Comparison of ENCODE assay signal across 1 cellular context in the genomic region with DNA sequence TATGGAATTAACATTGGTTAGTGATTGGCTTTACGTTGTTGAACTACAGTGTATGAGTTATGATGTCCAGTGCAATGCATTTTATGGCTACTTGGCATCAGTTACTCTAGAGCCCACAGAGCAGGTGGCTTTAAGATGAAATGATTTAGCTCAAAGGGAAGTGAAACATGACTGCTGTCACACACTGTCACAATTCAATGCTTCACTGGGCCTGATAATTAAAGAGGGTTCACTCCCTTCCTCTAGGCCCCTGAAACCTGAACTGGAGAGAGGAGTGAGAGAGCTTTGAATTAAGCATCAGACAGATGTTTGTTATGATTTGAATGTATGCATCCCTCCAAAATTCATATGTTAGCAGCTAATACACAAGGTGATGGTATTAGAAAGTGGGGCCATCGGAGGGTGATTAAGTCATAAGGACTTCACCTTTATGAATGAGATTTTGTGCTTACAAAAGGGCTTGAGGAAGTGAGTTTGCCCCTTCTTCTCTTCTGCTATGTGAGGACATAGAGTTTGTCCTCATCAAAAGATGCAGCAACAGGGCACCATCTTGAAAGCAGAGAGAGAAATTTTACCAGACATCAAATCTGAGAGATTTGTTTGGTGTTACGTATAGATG.
TF ChIP-seq lines count a peak whose summit lies in the region.

No MANE protein-coding gene starts in this region.

TF ChIP-seq in GM12878, 131 proteins besides CTCF, POLR2A, EP300 and RAD21 (continued from another document and continues in another):
- TF ChIP-seq, protein P1, sequence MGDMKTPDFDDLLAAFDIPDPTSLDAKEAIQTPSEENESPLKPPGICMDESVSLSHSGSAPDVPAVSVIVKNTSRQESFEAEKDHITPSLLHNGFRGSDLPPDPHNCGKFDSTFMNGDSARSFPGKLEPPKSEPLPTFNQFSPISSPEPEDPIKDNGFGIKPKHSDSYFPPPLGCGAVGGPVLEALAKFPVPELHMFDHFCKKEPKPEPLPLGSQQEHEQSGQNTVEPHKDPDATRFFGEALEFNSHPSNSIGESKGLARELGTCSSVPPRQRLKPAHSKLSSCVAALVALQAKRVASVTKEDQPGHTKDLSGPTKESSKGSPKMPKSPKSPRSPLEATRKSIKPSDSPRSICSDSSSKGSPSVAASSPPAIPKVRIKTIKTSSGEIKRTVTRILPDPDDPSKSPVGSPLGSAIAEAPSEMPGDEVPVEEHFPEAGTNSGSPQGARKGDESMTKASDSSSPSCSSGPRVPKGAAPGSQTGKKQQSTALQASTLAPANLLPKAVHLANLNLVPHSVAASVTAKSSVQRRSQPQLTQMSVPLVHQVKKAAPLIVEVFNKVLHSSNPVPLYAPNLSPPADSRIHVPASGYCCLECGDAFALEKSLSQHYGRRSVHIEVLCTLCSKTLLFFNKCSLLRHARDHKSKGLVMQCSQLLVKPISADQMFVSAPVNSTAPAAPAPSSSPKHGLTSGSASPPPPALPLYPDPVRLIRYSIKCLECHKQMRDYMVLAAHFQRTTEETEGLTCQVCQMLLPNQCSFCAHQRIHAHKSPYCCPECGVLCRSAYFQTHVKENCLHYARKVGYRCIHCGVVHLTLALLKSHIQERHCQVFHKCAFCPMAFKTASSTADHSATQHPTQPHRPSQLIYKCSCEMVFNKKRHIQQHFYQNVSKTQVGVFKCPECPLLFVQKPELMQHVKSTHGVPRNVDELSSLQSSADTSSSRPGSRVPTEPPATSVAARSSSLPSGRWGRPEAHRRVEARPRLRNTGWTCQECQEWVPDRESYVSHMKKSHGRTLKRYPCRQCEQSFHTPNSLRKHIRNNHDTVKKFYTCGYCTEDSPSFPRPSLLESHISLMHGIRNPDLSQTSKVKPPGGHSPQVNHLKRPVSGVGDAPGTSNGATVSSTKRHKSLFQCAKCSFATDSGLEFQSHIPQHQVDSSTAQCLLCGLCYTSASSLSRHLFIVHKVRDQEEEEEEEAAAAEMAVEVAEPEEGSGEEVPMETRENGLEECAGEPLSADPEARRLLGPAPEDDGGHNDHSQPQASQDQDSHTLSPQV (IDR thresholded peaks at IDR 0.05) = peak; percentile 71; the same call in 1 of the 2 replicates
- TF ChIP-seq RBBP5 (conservative IDR thresholded peaks at IDR 0.05) (no peak), POLR2AphosphoS5 (IDR thresholded peaks at IDR 0.05; ENCODE audit: low read length) (no peak), JUNB (IDR thresholded peaks at IDR 0.05) (peak; percentile 83), ZNF207 (IDR thresholded peaks at IDR 0.05; ENCODE audit: borderline replicate concordance) (no peak; the same call in 1 of the 2 replicates), SPI1 (IDR thresholded peaks at IDR 0.05; ENCODE audit: borderline replicate concordance, insufficient read depth, low read depth, low read length) (peak; percentile 99), TCF7 (IDR thresholded peaks at IDR 0.05; ENCODE audit: borderline replicate concordance) (peak; percentile 48; the same call in 1 of the 2 replicates), ETV6 (conservative IDR thresholded peaks at IDR 0.05 in 1 of 2, IDR thresholded peaks at IDR 0.05 in 1 of 2; ENCODE audit: borderline replicate concordance in 1 of 2, low read depth in 1 of 2) (peak in 1 of 2 experiments; percentile 72; a peak in 2 of 4 replicates), TBL1XR1 (IDR thresholded peaks at IDR 0.05; ENCODE audit: low read depth, low read length) (no peak), TCF12 (IDR thresholded peaks at IDR 0.05; ENCODE audit: low read depth, low read length) (peak; percentile 97), ZNF24 (IDR thresholded peaks at IDR 0.05) (peak; percentile 98), MTA2 (IDR thresholded peaks at IDR 0.05; ENCODE audit: low read depth) (peak; percentile 100), TCF3 (IDR thresholded peaks at IDR 0.05; ENCODE audit: borderline replicate concordance, insufficient read depth, low read depth, low read length) (peak; percentile 95), NFYA (IDR thresholded peaks at IDR 0.05; ENCODE audit: borderline replicate concordance, low read depth, low read length) (no peak), CHD1 (IDR thresholded peaks at IDR 0.05; ENCODE audit: low read depth, low read length) (no peak), BCL11A (IDR thresholded peaks at IDR 0.05; ENCODE audit: low read depth, low read length) (peak; percentile 99), CEBPB (IDR thresholded peaks at IDR 0.05; ENCODE audit: borderline replicate concordance in 1 of 2, low read depth in 2 of 2, low read length in 2 of 2) (peak in 1 of 2 experiments; percentile 53; a peak in 1 of 4 replicates), RFX5 (IDR thresholded peaks at IDR 0.05; ENCODE audit: low read depth, low read length) (no peak), IRF4 (IDR thresholded peaks at IDR 0.05; ENCODE audit: low read depth, low read length) (peak; percentile 93), CREM (IDR thresholded peaks at IDR 0.05; ENCODE audit: low read depth) (peak; percentile 89), EED (IDR thresholded peaks at IDR 0.05; ENCODE audit: low read depth) (peak; percentile 80), NBN (IDR thresholded peaks at IDR 0.05) (peak; percentile 92), RUNX3 (IDR thresholded peaks at IDR 0.05; ENCODE audit: low read length) (peak; percentile 83), SRF (IDR thresholded peaks at IDR 0.05; ENCODE audit: low read depth in 2 of 2, low read length in 2 of 2) (0 out of 4 replicates have a peak, but pooled peaks of 1 of the 2 experiments have one; percentile 7), IKZF1 (conservative IDR thresholded peaks at IDR 0.05) (peak; percentile 83), GATAD2B (conservative IDR thresholded peaks at IDR 0.05; ENCODE audit: low read depth) (peak; percentile 58)
- TF ChIP-seq, protein P2, sequence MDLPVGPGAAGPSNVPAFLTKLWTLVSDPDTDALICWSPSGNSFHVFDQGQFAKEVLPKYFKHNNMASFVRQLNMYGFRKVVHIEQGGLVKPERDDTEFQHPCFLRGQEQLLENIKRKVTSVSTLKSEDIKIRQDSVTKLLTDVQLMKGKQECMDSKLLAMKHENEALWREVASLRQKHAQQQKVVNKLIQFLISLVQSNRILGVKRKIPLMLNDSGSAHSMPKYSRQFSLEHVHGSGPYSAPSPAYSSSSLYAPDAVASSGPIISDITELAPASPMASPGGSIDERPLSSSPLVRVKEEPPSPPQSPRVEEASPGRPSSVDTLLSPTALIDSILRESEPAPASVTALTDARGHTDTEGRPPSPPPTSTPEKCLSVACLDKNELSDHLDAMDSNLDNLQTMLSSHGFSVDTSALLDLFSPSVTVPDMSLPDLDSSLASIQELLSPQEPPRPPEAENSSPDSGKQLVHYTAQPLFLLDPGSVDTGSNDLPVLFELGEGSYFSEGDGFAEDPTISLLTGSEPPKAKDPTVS (IDR thresholded peaks at IDR 0.05; ENCODE audit: low read depth, low read length) = no peak
- TF ChIP-seq, protein P3, sequence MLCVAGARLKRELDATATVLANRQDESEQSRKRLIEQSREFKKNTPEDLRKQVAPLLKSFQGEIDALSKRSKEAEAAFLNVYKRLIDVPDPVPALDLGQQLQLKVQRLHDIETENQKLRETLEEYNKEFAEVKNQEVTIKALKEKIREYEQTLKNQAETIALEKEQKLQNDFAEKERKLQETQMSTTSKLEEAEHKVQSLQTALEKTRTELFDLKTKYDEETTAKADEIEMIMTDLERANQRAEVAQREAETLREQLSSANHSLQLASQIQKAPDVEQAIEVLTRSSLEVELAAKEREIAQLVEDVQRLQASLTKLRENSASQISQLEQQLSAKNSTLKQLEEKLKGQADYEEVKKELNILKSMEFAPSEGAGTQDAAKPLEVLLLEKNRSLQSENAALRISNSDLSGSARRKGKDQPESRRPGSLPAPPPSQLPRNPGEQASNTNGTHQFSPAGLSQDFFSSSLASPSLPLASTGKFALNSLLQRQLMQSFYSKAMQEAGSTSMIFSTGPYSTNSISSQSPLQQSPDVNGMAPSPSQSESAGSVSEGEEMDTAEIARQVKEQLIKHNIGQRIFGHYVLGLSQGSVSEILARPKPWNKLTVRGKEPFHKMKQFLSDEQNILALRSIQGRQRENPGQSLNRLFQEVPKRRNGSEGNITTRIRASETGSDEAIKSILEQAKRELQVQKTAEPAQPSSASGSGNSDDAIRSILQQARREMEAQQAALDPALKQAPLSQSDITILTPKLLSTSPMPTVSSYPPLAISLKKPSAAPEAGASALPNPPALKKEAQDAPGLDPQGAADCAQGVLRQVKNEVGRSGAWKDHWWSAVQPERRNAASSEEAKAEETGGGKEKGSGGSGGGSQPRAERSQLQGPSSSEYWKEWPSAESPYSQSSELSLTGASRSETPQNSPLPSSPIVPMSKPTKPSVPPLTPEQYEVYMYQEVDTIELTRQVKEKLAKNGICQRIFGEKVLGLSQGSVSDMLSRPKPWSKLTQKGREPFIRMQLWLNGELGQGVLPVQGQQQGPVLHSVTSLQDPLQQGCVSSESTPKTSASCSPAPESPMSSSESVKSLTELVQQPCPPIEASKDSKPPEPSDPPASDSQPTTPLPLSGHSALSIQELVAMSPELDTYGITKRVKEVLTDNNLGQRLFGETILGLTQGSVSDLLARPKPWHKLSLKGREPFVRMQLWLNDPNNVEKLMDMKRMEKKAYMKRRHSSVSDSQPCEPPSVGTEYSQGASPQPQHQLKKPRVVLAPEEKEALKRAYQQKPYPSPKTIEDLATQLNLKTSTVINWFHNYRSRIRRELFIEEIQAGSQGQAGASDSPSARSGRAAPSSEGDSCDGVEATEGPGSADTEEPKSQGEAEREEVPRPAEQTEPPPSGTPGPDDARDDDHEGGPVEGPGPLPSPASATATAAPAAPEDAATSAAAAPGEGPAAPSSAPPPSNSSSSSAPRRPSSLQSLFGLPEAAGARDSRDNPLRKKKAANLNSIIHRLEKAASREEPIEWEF (IDR thresholded peaks at IDR 0.05; ENCODE audit: insufficient replicate concordance, low read depth, low read length) = peak; percentile 36
- TF ChIP-seq, protein P4, sequence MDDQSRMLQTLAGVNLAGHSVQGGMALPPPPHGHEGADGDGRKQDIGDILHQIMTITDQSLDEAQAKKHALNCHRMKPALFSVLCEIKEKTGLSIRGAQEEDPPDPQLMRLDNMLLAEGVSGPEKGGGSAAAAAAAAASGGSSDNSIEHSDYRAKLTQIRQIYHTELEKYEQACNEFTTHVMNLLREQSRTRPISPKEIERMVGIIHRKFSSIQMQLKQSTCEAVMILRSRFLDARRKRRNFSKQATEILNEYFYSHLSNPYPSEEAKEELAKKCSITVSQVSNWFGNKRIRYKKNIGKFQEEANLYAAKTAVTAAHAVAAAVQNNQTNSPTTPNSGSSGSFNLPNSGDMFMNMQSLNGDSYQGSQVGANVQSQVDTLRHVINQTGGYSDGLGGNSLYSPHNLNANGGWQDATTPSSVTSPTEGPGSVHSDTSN (IDR thresholded peaks at IDR 0.05; ENCODE audit: insufficient replicate concordance, low read depth, low read length) = peak; percentile 78
- TF ChIP-seq, protein P5, sequence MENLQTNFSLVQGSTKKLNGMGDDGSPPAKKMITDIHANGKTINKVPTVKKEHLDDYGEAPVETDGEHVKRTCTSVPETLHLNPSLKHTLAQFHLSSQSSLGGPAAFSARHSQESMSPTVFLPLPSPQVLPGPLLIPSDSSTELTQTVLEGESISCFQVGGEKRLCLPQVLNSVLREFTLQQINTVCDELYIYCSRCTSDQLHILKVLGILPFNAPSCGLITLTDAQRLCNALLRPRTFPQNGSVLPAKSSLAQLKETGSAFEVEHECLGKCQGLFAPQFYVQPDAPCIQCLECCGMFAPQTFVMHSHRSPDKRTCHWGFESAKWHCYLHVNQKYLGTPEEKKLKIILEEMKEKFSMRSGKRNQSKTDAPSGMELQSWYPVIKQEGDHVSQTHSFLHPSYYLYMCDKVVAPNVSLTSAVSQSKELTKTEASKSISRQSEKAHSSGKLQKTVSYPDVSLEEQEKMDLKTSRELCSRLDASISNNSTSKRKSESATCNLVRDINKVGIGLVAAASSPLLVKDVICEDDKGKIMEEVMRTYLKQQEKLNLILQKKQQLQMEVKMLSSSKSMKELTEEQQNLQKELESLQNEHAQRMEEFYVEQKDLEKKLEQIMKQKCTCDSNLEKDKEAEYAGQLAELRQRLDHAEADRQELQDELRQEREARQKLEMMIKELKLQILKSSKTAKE (IDR thresholded peaks at IDR 0.05; ENCODE audit: low read depth, poor library complexity, severe bottlenecking) = peak; percentile 91
- TF ChIP-seq, protein P6, sequence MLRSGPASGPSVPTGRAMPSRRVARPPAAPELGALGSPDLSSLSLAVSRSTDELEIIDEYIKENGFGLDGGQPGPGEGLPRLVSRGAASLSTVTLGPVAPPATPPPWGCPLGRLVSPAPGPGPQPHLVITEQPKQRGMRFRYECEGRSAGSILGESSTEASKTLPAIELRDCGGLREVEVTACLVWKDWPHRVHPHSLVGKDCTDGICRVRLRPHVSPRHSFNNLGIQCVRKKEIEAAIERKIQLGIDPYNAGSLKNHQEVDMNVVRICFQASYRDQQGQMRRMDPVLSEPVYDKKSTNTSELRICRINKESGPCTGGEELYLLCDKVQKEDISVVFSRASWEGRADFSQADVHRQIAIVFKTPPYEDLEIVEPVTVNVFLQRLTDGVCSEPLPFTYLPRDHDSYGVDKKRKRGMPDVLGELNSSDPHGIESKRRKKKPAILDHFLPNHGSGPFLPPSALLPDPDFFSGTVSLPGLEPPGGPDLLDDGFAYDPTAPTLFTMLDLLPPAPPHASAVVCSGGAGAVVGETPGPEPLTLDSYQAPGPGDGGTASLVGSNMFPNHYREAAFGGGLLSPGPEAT (IDR thresholded peaks at IDR 0.05; ENCODE audit: low read depth) = peak; percentile 86; the same call in 1 of the 2 replicates
- TF ChIP-seq, protein P7, sequence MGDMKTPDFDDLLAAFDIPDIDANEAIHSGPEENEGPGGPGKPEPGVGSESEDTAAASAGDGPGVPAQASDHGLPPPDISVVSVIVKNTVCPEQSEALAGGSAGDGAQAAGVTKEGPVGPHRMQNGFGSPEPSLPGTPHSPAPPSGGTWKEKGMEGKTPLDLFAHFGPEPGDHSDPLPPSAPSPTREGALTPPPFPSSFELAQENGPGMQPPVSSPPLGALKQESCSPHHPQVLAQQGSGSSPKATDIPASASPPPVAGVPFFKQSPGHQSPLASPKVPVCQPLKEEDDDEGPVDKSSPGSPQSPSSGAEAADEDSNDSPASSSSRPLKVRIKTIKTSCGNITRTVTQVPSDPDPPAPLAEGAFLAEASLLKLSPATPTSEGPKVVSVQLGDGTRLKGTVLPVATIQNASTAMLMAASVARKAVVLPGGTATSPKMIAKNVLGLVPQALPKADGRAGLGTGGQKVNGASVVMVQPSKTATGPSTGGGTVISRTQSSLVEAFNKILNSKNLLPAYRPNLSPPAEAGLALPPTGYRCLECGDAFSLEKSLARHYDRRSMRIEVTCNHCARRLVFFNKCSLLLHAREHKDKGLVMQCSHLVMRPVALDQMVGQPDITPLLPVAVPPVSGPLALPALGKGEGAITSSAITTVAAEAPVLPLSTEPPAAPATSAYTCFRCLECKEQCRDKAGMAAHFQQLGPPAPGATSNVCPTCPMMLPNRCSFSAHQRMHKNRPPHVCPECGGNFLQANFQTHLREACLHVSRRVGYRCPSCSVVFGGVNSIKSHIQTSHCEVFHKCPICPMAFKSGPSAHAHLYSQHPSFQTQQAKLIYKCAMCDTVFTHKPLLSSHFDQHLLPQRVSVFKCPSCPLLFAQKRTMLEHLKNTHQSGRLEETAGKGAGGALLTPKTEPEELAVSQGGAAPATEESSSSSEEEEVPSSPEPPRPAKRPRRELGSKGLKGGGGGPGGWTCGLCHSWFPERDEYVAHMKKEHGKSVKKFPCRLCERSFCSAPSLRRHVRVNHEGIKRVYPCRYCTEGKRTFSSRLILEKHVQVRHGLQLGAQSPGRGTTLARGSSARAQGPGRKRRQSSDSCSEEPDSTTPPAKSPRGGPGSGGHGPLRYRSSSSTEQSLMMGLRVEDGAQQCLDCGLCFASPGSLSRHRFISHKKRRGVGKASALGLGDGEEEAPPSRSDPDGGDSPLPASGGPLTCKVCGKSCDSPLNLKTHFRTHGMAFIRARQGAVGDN (IDR thresholded peaks at IDR 0.05) = peak; percentile 75
- TF ChIP-seq, protein P8, sequence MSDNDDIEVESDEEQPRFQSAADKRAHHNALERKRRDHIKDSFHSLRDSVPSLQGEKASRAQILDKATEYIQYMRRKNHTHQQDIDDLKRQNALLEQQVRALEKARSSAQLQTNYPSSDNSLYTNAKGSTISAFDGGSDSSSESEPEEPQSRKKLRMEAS (IDR thresholded peaks at IDR 0.05; ENCODE audit: low read depth, low read length) = no peak
